In genomic region chr2:65991864-65992554, GRCh38 we compare ENCODE assay signal across 1 cellular context.
TF ChIP-seq lines count a peak whose summit lies in the region.

No MANE protein-coding gene starts in this region.

TF ChIP-seq in GM23338, 12 proteins besides CTCF, POLR2A, EP300 and RAD21 (continued from another document):
- TF ChIP-seq, protein P1, sequence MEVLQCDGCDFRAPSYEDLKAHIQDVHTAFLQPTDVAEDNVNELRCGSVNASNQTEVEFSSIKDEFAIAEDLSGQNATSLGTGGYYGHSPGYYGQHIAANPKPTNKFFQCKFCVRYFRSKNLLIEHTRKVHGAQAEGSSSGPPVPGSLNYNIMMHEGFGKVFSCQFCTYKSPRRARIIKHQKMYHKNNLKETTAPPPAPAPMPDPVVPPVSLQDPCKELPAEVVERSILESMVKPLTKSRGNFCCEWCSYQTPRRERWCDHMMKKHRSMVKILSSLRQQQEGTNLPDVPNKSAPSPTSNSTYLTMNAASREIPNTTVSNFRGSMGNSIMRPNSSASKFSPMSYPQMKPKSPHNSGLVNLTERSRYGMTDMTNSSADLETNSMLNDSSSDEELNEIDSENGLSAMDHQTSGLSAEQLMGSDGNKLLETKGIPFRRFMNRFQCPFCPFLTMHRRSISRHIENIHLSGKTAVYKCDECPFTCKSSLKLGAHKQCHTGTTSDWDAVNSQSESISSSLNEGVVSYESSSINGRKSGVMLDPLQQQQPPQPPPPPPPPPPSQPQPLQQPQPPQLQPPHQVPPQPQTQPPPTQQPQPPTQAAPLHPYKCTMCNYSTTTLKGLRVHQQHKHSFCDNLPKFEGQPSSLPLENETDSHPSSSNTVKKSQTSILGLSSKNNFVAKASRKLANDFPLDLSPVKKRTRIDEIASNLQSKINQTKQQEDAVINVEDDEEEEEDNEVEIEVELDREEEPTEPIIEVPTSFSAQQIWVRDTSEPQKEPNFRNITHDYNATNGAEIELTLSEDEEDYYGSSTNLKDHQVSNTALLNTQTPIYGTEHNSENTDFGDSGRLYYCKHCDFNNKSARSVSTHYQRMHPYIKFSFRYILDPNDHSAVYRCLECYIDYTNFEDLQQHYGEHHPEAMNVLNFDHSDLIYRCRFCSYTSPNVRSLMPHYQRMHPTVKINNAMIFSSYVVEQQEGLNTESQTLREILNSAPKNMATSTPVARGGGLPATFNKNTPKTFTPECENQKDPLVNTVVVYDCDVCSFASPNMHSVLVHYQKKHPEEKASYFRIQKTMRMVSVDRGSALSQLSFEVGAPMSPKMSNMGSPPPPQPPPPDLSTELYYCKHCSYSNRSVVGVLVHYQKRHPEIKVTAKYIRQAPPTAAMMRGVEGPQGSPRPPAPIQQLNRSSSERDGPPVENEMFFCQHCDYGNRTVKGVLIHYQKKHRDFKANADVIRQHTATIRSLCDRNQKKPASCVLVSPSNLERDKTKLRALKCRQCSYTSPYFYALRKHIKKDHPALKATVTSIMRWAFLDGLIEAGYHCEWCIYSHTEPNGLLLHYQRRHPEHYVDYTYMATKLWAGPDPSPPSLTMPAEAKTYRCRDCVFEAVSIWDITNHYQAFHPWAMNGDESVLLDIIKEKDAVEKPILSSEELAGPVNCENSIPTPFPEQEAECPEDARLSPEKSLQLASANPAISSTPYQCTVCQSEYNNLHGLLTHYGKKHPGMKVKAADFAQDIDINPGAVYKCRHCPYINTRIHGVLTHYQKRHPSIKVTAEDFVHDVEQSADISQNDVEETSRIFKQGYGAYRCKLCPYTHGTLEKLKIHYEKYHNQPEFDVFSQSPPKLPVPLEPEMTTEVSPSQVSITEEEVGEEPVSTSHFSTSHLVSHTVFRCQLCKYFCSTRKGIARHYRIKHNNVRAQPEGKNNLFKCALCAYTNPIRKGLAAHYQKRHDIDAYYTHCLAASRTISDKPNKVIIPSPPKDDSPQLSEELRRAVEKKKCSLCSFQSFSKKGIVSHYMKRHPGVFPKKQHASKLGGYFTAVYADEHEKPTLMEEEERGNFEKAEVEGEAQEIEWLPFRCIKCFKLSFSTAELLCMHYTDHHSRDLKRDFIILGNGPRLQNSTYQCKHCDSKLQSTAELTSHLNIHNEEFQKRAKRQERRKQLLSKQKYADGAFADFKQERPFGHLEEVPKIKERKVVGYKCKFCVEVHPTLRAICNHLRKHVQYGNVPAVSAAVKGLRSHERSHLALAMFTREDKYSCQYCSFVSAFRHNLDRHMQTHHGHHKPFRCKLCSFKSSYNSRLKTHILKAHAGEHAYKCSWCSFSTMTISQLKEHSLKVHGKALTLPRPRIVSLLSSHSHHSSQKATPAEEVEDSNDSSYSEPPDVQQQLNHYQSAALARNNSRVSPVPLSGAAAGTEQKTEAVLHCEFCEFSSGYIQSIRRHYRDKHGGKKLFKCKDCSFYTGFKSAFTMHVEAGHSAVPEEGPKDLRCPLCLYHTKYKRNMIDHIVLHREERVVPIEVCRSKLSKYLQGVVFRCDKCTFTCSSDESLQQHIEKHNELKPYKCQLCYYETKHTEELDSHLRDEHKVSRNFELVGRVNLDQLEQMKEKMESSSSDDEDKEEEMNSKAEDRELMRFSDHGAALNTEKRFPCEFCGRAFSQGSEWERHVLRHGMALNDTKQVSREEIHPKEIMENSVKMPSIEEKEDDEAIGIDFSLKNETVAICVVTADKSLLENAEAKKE (CRISPR knock-in tag; IDR thresholded peaks at IDR 0.05) = no peak
- no peak for TF ChIP-seq STAT1 (IDR thresholded peaks at IDR 0.05; ENCODE audit: unreplicated experiment)
- TF ChIP-seq JUNB (IDR thresholded peaks at IDR 0.05; ENCODE audit: unreplicated experiment) = no peak
- TF ChIP-seq CREB1 (CRISPR knock-in tag; IDR thresholded peaks at IDR 0.05; ENCODE audit: low read depth) = no peak
- TF ChIP-seq, protein P2, sequence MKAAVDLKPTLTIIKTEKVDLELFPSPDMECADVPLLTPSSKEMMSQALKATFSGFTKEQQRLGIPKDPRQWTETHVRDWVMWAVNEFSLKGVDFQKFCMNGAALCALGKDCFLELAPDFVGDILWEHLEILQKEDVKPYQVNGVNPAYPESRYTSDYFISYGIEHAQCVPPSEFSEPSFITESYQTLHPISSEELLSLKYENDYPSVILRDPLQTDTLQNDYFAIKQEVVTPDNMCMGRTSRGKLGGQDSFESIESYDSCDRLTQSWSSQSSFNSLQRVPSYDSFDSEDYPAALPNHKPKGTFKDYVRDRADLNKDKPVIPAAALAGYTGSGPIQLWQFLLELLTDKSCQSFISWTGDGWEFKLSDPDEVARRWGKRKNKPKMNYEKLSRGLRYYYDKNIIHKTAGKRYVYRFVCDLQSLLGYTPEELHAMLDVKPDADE (IDR thresholded peaks at IDR 0.05) = no peak
- TF ChIP-seq EZH2 (IDR thresholded peaks at IDR 0.05; ENCODE audit: low read depth, unreplicated experiment) = no peak
- no peak for TF ChIP-seq ZNF331 (CRISPR knock-in tag; IDR thresholded peaks at IDR 0.05; ENCODE audit: low read depth)
- no peak for TF ChIP-seq NANOG (IDR thresholded peaks at IDR 0.05; ENCODE audit: borderline replicate concordance)
- no peak for TF ChIP-seq POLR2AphosphoS5 (IDR thresholded peaks at IDR 0.05; ENCODE audit: low read depth)
- TF ChIP-seq, protein P3, sequence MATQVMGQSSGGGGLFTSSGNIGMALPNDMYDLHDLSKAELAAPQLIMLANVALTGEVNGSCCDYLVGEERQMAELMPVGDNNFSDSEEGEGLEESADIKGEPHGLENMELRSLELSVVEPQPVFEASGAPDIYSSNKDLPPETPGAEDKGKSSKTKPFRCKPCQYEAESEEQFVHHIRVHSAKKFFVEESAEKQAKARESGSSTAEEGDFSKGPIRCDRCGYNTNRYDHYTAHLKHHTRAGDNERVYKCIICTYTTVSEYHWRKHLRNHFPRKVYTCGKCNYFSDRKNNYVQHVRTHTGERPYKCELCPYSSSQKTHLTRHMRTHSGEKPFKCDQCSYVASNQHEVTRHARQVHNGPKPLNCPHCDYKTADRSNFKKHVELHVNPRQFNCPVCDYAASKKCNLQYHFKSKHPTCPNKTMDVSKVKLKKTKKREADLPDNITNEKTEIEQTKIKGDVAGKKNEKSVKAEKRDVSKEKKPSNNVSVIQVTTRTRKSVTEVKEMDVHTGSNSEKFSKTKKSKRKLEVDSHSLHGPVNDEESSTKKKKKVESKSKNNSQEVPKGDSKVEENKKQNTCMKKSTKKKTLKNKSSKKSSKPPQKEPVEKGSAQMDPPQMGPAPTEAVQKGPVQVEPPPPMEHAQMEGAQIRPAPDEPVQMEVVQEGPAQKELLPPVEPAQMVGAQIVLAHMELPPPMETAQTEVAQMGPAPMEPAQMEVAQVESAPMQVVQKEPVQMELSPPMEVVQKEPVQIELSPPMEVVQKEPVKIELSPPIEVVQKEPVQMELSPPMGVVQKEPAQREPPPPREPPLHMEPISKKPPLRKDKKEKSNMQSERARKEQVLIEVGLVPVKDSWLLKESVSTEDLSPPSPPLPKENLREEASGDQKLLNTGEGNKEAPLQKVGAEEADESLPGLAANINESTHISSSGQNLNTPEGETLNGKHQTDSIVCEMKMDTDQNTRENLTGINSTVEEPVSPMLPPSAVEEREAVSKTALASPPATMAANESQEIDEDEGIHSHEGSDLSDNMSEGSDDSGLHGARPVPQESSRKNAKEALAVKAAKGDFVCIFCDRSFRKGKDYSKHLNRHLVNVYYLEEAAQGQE (IDR thresholded peaks at IDR 0.05; ENCODE audit: unreplicated experiment) = no peak
